In genomic region chr3:124600765-124601164, GRCh38 we compare ENCODE assay signal across 23 cellular contexts.
DNase-seq lines count a peak whose midpoint lies in the region; ATAC-seq, FAIRE-seq and TF ChIP-seq lines count a peak whose summit lies in the region.
"Had no signal": no experiment of that assay in that cellular context is flagged by ENCODE, and none has a peak within 500 bp of the region (broad histone marks: within the 10 kb centered on the region; RNA-seq: fewer than 3 reads in every experiment).

No MANE protein-coding gene starts in this region.

- H3K36me3 Mint-ChIP-seq in activated naive CD8-positive, alpha-beta T cell treated with anti-CD3 and anti-CD28 coated beads, Interleukin-2, amount 50 U/mL, for 24 hours (ENCODE audit: low read depth), result no peaks in the 10 kb centered on the region
- peaks cover 17% of the 10 kb centered on the region for H3K36me3 Mint-ChIP-seq in endothelial cell (ENCODE audit: low read depth, unreplicated experiment)
- H3K36me3 Mint-ChIP-seq: activated naive CD4-positive, alpha-beta T cell treated with anti-CD3 and anti-CD28 coated beads, Interleukin-2, amount 50 U/mL, for 24 hours; immature natural killer cell; naive thymus-derived CD4-positive, alpha-beta T cell had no signal

- no peaks in the 10 kb centered on the region for H3K79me2 ChIP-seq in HCT116 (ENCODE audit: insufficient read depth, low read length)
- no peaks in the 10 kb centered on the region for H3K79me2 ChIP-seq in GM12878 (ENCODE audit: control insufficient read depth, insufficient read depth, low read length)

- in situ Hi-C loops in GM12878 (cut with MboI) (no loop called here), gastrocnemius medialis (cut with MboI; ENCODE audit: low sequenced_read_pairs in 4 of 4) (no loop called here)

- TF ChIP-seq POLR2A in HCT116 (IDR thresholded peaks at IDR 0.05; ENCODE audit: borderline replicate concordance, extremely low read depth, insufficient read depth, insufficient read length) (no peak), GM12878 (IDR thresholded peaks at IDR 0.05; ENCODE audit: low read depth, low read length) (no peak), gastrocnemius medialis (IDR thresholded peaks at IDR 0.05) (no peak)

- H4K20me1 ChIP-seq in HCT116 (ENCODE audit: insufficient read depth) (no peaks in the 10 kb centered on the region), GM12878 (ENCODE audit: control insufficient read depth, insufficient read depth) (no peaks in the 10 kb centered on the region; the same call in 1 of the 2 replicates)

- H3K4me1 ChIP-seq in HCT116 (ENCODE audit: control insufficient read depth in 1 of 2, insufficient read depth in 2 of 2, low read length in 2 of 2) (peaks cover 19 to 24% of the 10 kb centered on the region in 2 experiments), GM12878 (ENCODE audit: control insufficient read depth, insufficient read depth, low read length) (no peaks in the 10 kb centered on the region), gastrocnemius medialis (peaks cover 41 to 60% of the 10 kb centered on the region in 2 donors), upper lobe of right lung (no peaks in the 10 kb centered on the region)

- ATAC-seq in HCT116, result peak; percentile 33; the same call in 1 of the 2 replicates
- peak; percentile 38; the same call in 1 of the 3 replicates for ATAC-seq in GM12878
- ATAC-seq in gastrocnemius medialis, result peak; percentile 51 to 59
- no peak for ATAC-seq in activated naive CD8-positive, alpha-beta T cell treated with anti-CD3 and anti-CD28 coated beads, Interleukin-2, amount 50 U/mL, for 24 hours
- no peak for ATAC-seq in HG02798 (IDR thresholded peaks at IDR 0.05; ENCODE audit: poor library complexity, unreplicated experiment)
- ATAC-seq in upper lobe of right lung, result no peak
- ATAC-seq: naive thymus-derived CD4-positive, alpha-beta T cell had no signal

- DNase-seq in HCT116 (ENCODE audit: low read depth, low spot score) (no peak), GM12878 (ENCODE audit: low read depth, low spot score) (no peak), islet precursor cell (peak; percentile 41), gastrocnemius medialis (peak in 1 of 2 donors; percentile 46), endothelial cell (ENCODE audit: low spot score) (no peak), upper lobe of right lung (no peak)
- DNase-seq in activated naive CD8-positive, alpha-beta T cell treated with anti-CD3 and anti-CD28 coated beads, Interleukin-2, amount 50 U/mL, for 24 hours, result no peak
- DNase-seq: activated CD4-positive, alpha-beta T cell treated with anti-CD3 and anti-CD28 coated beads, Interleukin-2, amount 10 ng/mL, durations not matched to agents 7 days and 5 days; aorta; cerebellar nuclear complex; immature natural killer cell; naive thymus-derived CD4-positive, alpha-beta T cell; NCI-H526 treated with DMSO at 0.1 percent for 48 hours; occipital lobe; WERI-Rb-1 had no signal

- intact Hi-C loops in HCT116 (cut with micrococcal nuclease) (no loop called here), GM12878 (cut with micrococcal nuclease; ENCODE audit: unreplicated experiment) (no loop called here), gastrocnemius medialis (cut with DNase I; ENCODE audit: low total_unique reads) (no loop called here), upper lobe of right lung (cut with DNase I) (no loop called here)

- no TSS peak for BruUV-seq in HCT116 (replicated peaks; lab: Mats Ljungman, UMichigan)
- no TSS peak for BruUV-seq in GM12878 (replicated peaks; lab: Mats Ljungman, UMichigan)

- H3K27me3 Mint-ChIP-seq in activated naive CD8-positive, alpha-beta T cell treated with anti-CD3 and anti-CD28 coated beads, Interleukin-2, amount 50 U/mL, for 24 hours, result peaks cover 12% of the 10 kb centered on the region
- H3K27me3 Mint-ChIP-seq in endothelial cell (ENCODE audit: unreplicated experiment), result peaks cover 4% of the 10 kb centered on the region

- TF ChIP-seq CTCF in HCT116 (IDR thresholded peaks at IDR 0.05 in 2 of 3, conservative IDR thresholded peaks at IDR 0.05 in 1 of 3; ENCODE audit: borderline replicate concordance in 1 of 3, insufficient read depth in 1 of 3, low read depth in 2 of 3, low read length in 2 of 3), result no peak
- no peak for TF ChIP-seq CTCF in GM12878 (IDR thresholded peaks at IDR 0.05 in 2 of 3, conservative IDR thresholded peaks at IDR 0.05 in 1 of 3; ENCODE audit: control insufficient read depth in 2 of 3, extremely low read depth in 1 of 3, insufficient read depth in 1 of 3, low read depth in 3 of 3, low read length in 3 of 3)
- TF ChIP-seq CTCF in gastrocnemius medialis (IDR thresholded peaks at IDR 0.05 in 4 of 5, conservative IDR thresholded peaks at IDR 0.05 in 1 of 5), result no peak
- no peak for TF ChIP-seq CTCF in endothelial cell (IDR thresholded peaks at IDR 0.05; ENCODE audit: unreplicated experiment)
- no peak for TF ChIP-seq CTCF in upper lobe of right lung (IDR thresholded peaks at IDR 0.05)

- H3K4me1 Mint-ChIP-seq in activated naive CD8-positive, alpha-beta T cell treated with anti-CD3 and anti-CD28 coated beads, Interleukin-2, amount 50 U/mL, for 24 hours, result no peaks in the 10 kb centered on the region
- peaks cover 19% of the 10 kb centered on the region for H3K4me1 Mint-ChIP-seq in endothelial cell (ENCODE audit: unreplicated experiment)
- H3K4me1 Mint-ChIP-seq: activated CD4-positive, alpha-beta T cell treated with anti-CD3 and anti-CD28 coated beads, Interleukin-2, amount 10 ng/mL, durations not matched to agents 7 days and 5 days; immature natural killer cell had no signal

- H3K4me2 ChIP-seq in HCT116 (ENCODE audit: low read length) (peak overlapping the region; percentile 68), GM12878 (ENCODE audit: control insufficient read depth, insufficient read depth) (no peak overlapping the region)

- no peak overlapping the region for H3K27ac ChIP-seq in HCT116 (ENCODE audit: low read depth, low read length)
- no peak overlapping the region for H3K27ac ChIP-seq in GM12878 (ENCODE audit: control insufficient read depth, insufficient read depth)
- peak overlapping the region; percentile 77 to 88 (median 82) for H3K27ac ChIP-seq in gastrocnemius medialis
- no peak overlapping the region for H3K27ac ChIP-seq in upper lobe of right lung
- H3K27ac ChIP-seq: C4-2B, RWPE1, WERI-Rb-1 had no signal

- FAIRE-seq in GM12878 (lab: Jason Lieb, UNC), result no peak
- FAIRE-seq: D721Med, H54 had no signal

- no peak overlapping the region for H3K4me3 Mint-ChIP-seq in activated naive CD8-positive, alpha-beta T cell treated with anti-CD3 and anti-CD28 coated beads, Interleukin-2, amount 50 U/mL, for 24 hours
- no peak overlapping the region for H3K4me3 Mint-ChIP-seq in endothelial cell (ENCODE audit: unreplicated experiment)
- H3K4me3 Mint-ChIP-seq: activated CD4-positive, alpha-beta T cell treated with anti-CD3 and anti-CD28 coated beads, Interleukin-2, amount 10 ng/mL, durations not matched to agents 7 days and 5 days; activated naive CD4-positive, alpha-beta T cell treated with anti-CD3 and anti-CD28 coated beads, Interleukin-2, amount 50 U/mL, for 24 hours; activated T-helper 1 cell treated with anti-CD3 and anti-CD28 coated beads, Interleukin-12 subunit alpha, Interleukin-12 subunit beta, Interleukin-2, Interleukin-4 antibody, amounts not matched to agents 30 ng/mL and 10 ng/mL and 1 ng/mL, durations not matched to agents 14 hours and 24 hours and 36 hours; immature natural killer cell; naive thymus-derived CD4-positive, alpha-beta T cell had no signal

- H2AFZ ChIP-seq in HCT116 (ENCODE audit: low read depth, low read length, poor library complexity, severe bottlenecking) (no peak overlapping the region), GM12878 (ENCODE audit: control insufficient read depth, low read depth, low read length) (no peak overlapping the region)

- RAD21 ChIA-PET in HCT116 (lab: Charles Lee; ENCODE audit: low non-redundant PET in 1 of 2, low total read pairs in 2 of 2, uncharacterized antibody in 2 of 2, unreplicated experiment in 2 of 2), result no interaction called here
- RAD21 ChIA-PET in GM12878 (lab: Charles Lee; ENCODE audit: unreplicated experiment), result interaction anchor here (0.8 to 2.1 kb wide), 6 partner anchors 16 to 88 kb away, joined by 3 to 8 read pairs (median 4); no protein-coding TSS in a partner anchor

- H3K27ac Mint-ChIP-seq in activated naive CD8-positive, alpha-beta T cell treated with anti-CD3 and anti-CD28 coated beads, Interleukin-2, amount 50 U/mL, for 24 hours, result no peak overlapping the region
- H3K27ac Mint-ChIP-seq in endothelial cell (ENCODE audit: unreplicated experiment), result no peak overlapping the region
- H3K27ac Mint-ChIP-seq: activated CD4-positive, alpha-beta T cell treated with anti-CD3 and anti-CD28 coated beads, Interleukin-2, amount 10 ng/mL, durations not matched to agents 7 days and 5 days; activated naive CD4-positive, alpha-beta T cell treated with anti-CD3 and anti-CD28 coated beads, Interleukin-2, amount 50 U/mL, for 24 hours; activated T-helper 1 cell treated with anti-CD3 and anti-CD28 coated beads, Interleukin-12 subunit alpha, Interleukin-12 subunit beta, Interleukin-2, Interleukin-4 antibody, amounts not matched to agents 30 ng/mL and 10 ng/mL and 1 ng/mL, durations not matched to agents 14 hours and 24 hours and 36 hours; immature natural killer cell; naive thymus-derived CD4-positive, alpha-beta T cell had no signal

- no peaks in the 10 kb centered on the region for H3K9me2 ChIP-seq in HCT116 (ENCODE audit: insufficient read depth)

- SMC1A ChIA-PET in GM12878 (lab: Charles Lee; ENCODE audit: uncharacterized antibody, unreplicated experiment), result interaction anchor here (0.7 to 6.8 kb wide), 6 partner anchors 10 to 88 kb away, joined by 3 to 80 read pairs (median 6); no protein-coding TSS in a partner anchor

- H3K9ac ChIP-seq in HCT116 (ENCODE audit: low read length) (no peak overlapping the region), GM12878 (ENCODE audit: control insufficient read depth, insufficient read depth, low read length) (no peak overlapping the region)

- H3K9me3 Mint-ChIP-seq in activated naive CD8-positive, alpha-beta T cell treated with anti-CD3 and anti-CD28 coated beads, Interleukin-2, amount 50 U/mL, for 24 hours, result no peaks in the 10 kb centered on the region
- no peaks in the 10 kb centered on the region for H3K9me3 Mint-ChIP-seq in endothelial cell (ENCODE audit: unreplicated experiment)
- H3K9me3 Mint-ChIP-seq: activated CD4-positive, alpha-beta T cell treated with anti-CD3 and anti-CD28 coated beads, Interleukin-2, amount 10 ng/mL, durations not matched to agents 7 days and 5 days; activated naive CD4-positive, alpha-beta T cell treated with anti-CD3 and anti-CD28 coated beads, Interleukin-2, amount 50 U/mL, for 24 hours; activated T-helper 1 cell treated with anti-CD3 and anti-CD28 coated beads, Interleukin-12 subunit alpha, Interleukin-12 subunit beta, Interleukin-2, Interleukin-4 antibody, amounts not matched to agents 30 ng/mL and 10 ng/mL and 1 ng/mL, durations not matched to agents 14 hours and 24 hours and 36 hours had no signal

- TF ChIP-seq EP300 in GM12878 (IDR thresholded peaks at IDR 0.05; ENCODE audit: borderline replicate concordance in 1 of 2, control insufficient read depth in 1 of 2, low read depth in 2 of 2, low read length in 2 of 2), result no peak

- WGBS in GM12878 (ENCODE audit: insufficient coverage, insufficient replicate concordance, low lambda C conversion rate, missing lambda C conversion rate), result 47% methylated on average over 4 of the region's 4 CpGs

- H3K27me3 ChIP-seq in HCT116 (ENCODE audit: insufficient read depth, low read length) (no peaks in the 10 kb centered on the region), GM12878 (replicated peaks in 1 of 2; ENCODE audit: control insufficient read depth in 2 of 2, insufficient read depth in 2 of 2, low read length in 1 of 2) (no peaks in the 10 kb centered on the region), gastrocnemius medialis (no peaks in the 10 kb centered on the region), upper lobe of right lung (no peaks in the 10 kb centered on the region)

- no peaks in the 10 kb centered on the region for H3K36me3 ChIP-seq in HCT116 (ENCODE audit: control insufficient read depth in 1 of 2, insufficient read depth in 2 of 2, low read length in 2 of 2)
- H3K36me3 ChIP-seq in GM12878 (ENCODE audit: control insufficient read depth in 2 of 2, insufficient read depth in 2 of 2, low read length in 1 of 2), result no peaks in the 10 kb centered on the region
- no peaks in the 10 kb centered on the region for H3K36me3 ChIP-seq in gastrocnemius medialis
- no peaks in the 10 kb centered on the region for H3K36me3 ChIP-seq in upper lobe of right lung
- H3K36me3 ChIP-seq: WERI-Rb-1 had no signal

- POLR2A ChIA-PET in HCT116 (lab: Charles Lee) (no interaction called here), GM12878 (lab: Charles Lee) (interaction anchor here (0.6 to 1.1 kb wide), 2 partner anchors 17 to 125 kb away, joined by 3 to 4 read pairs; no protein-coding TSS in a partner anchor)

- H3K9me3 ChIP-seq in HCT116 (ENCODE audit: control insufficient read depth in 1 of 2, insufficient read depth in 1 of 2, low read depth in 1 of 2, low read length in 2 of 2) (no peaks in the 10 kb centered on the region), GM12878 (replicated peaks; ENCODE audit: control insufficient read depth, insufficient read depth, low read length) (no peaks in the 10 kb centered on the region), gastrocnemius medialis (no peaks in the 10 kb centered on the region), upper lobe of right lung (no peaks in the 10 kb centered on the region)

- no peak overlapping the region for H3K4me3 ChIP-seq in HCT116 (replicated peaks in 1 of 2; ENCODE audit: low read depth in 1 of 2, low read length in 2 of 2)
- H3K4me3 ChIP-seq in GM12878, result no peak overlapping the region
- no peak overlapping the region for H3K4me3 ChIP-seq in gastrocnemius medialis
- no peak overlapping the region for H3K4me3 ChIP-seq in upper lobe of right lung
- H3K4me3 ChIP-seq: lung had no signal

- CTCF ChIA-PET in HCT116 (lab: Charles Lee) (no interaction called here), GM12878 (lab: Yijun Ruan, JAX) (interaction anchor here (0.9 to 2.4 kb wide), 5 partner anchors 12 to 88 kb away, joined by 3 to 15 read pairs (median 5); no protein-coding TSS in a partner anchor)

- no peak for TF ChIP-seq RAD21 in HCT116 (IDR thresholded peaks at IDR 0.05; ENCODE audit: low read depth)
- no peak for TF ChIP-seq RAD21 in GM12878 (IDR thresholded peaks at IDR 0.05; ENCODE audit: insufficient read depth, low read depth, low read length)

Comparison
In these comparisons a context has a peak if more than half of its experiments do, and no peak if none do; other contexts are left out.
1. ATAC-seq: peak in HCT116 (single experiment), GM12878 (single experiment) and gastrocnemius medialis (2 of 2); none in activated naive CD8-positive, alpha-beta T cell treated with anti-CD3 and anti-CD28 coated beads, Interleukin-2, amount 50 U/mL, for 24 hours (single experiment), HG02798 (single experiment) and upper lobe of right lung (single experiment).
2. H3K27ac ChIP-seq: peak in gastrocnemius medialis (4 of 4); none in HCT116 (single experiment), GM12878 (single experiment) and upper lobe of right lung (single experiment).